In the genomic region with DNA sequence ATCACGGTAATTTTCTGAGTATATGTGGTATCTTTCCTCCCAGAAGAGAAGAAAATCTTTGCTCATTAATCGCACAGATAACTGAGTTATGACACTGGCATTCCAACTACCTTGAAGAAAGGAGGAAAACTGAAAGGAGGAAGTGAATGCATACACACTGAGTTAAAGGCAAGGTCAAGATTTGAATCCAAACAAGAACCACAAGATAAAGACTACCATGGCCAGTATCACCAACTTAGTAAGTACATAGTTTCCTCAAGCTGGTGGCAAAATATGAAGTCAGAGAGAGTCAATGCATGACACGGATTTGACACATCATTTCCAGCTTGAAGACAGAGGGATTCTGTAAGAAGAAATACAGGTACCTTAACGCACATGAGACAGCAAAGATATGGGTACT, we compare ENCODE assay signal across 25 cellular contexts.
"Had no signal": no experiment of that assay in that cellular context is flagged by ENCODE, and none has a peak within 500 bp of the region (broad histone marks: within the 10 kb centered on the region; RNA-seq: fewer than 3 reads in every experiment).

No MANE protein-coding gene starts in this region.

- H3K4me3 ChIP-seq: breast epithelium had no signal

- H3K9me3 Mint-ChIP-seq: activated naive CD4-positive, alpha-beta T cell treated with anti-CD3 and anti-CD28 coated beads, Interleukin-2, amount 10 ng/mL, durations not matched to agents 7 days and 5 days; T-helper 1 cell treated with Interleukin-12 subunit alpha and Interleukin-12 subunit beta and Interleukin-4 antibody, amounts not matched to agents 30 μg/mL and 1 μg/mL, for 36 hours had no signal

- H3K4me1 Mint-ChIP-seq: activated CD4-positive, alpha-beta memory T cell treated with anti-CD3 and anti-CD28 coated beads, Interleukin-2, amount 10 ng/mL, durations not matched to agents 7 days and 5 days; activated CD4-positive, alpha-beta T cell treated with anti-CD3 and anti-CD28 coated beads for 36 hours; activated naive CD4-positive, alpha-beta T cell treated with anti-CD3 and anti-CD28 coated beads, Interleukin-2, amount 10 ng/mL, durations not matched to agents 7 days and 5 days; activated naive CD8-positive, alpha-beta T cell treated with anti-CD3 and anti-CD28 coated beads for 36 hours had no signal

- H3K36me3 ChIP-seq: breast epithelium had no signal

- H3K27ac Mint-ChIP-seq: activated CD4-positive, alpha-beta memory T cell treated with anti-CD3 and anti-CD28 coated beads, Interleukin-2, amount 10 ng/mL, durations not matched to agents 7 days and 5 days; activated CD4-positive, alpha-beta T cell treated with anti-CD3 and anti-CD28 coated beads for 36 hours; activated naive CD4-positive, alpha-beta T cell treated with anti-CD3 and anti-CD28 coated beads, Interleukin-2, amount 10 ng/mL, durations not matched to agents 7 days and 5 days; activated naive CD8-positive, alpha-beta T cell treated with anti-CD3 and anti-CD28 coated beads for 36 hours; activated T-helper 2 cell treated with anti-CD3 and anti-CD28 coated beads, Interferon-gamma antibody, Interleukin-2, Interleukin-4, amounts not matched to agents 10 μg/mL and 5 μg/mL and 100 μg/mL, durations not matched to agents 14 hours and 24 hours and 36 hours; T-helper 1 cell treated with Interleukin-12 subunit alpha and Interleukin-12 subunit beta and Interleukin-4 antibody, amounts not matched to agents 30 μg/mL and 1 μg/mL, for 36 hours had no signal

- ATAC-seq: activated CD4-positive, alpha-beta T cell treated with anti-CD3 and anti-CD28 coated beads for 36 hours; Panc1 had no signal

- DNase-seq: activated CD4-positive, alpha-beta memory T cell treated with anti-CD3 and anti-CD28 coated beads, Interleukin-2, amount 10 ng/mL, durations not matched to agents 7 days and 5 days; activated CD4-positive, alpha-beta T cell treated with anti-CD3 and anti-CD28 coated beads for 36 hours; activated CD4-positive, alpha-beta T cell treated with anti-CD3 and anti-CD28 coated beads, Interleukin-2, amount 50 U/mL, for 1 hour; activated gamma-delta T cell treated with Interleukin-2 at 50 U/mL for 16 hours; activated naive CD4-positive, alpha-beta T cell treated with anti-CD3 and anti-CD28 coated beads, Interleukin-2, amount 10 ng/mL, durations not matched to agents 7 days and 5 days; activated naive CD8-positive, alpha-beta T cell treated with anti-CD3 and anti-CD28 coated beads for 36 hours; activated T-cell treated with anti-CD3 and anti-CD28 coated beads for 4 hours; activated T-cell treated with anti-CD3 and anti-CD28 coated beads, Interleukin-2, amount 50 U/mL, for 48 hours; aorta; central memory CD4-positive, alpha-beta T cell; KG1; NCI-H1092; NCI-H1417; NCI-H1930; NCI-H2171; NCI-H2227 treated with DMSO at 0.1 percent for 48 hours; NCI-H526; NCI-H774; SHP77; T-helper 9 cell had no signal

- H3K4me1 ChIP-seq: breast epithelium had no signal

- H3K27me3 ChIP-seq: breast epithelium had no signal

- H3K27me3 Mint-ChIP-seq: activated CD4-positive, alpha-beta memory T cell treated with anti-CD3 and anti-CD28 coated beads, Interleukin-2, amount 10 ng/mL, durations not matched to agents 7 days and 5 days; activated CD4-positive, alpha-beta T cell treated with anti-CD3 and anti-CD28 coated beads for 36 hours; activated naive CD4-positive, alpha-beta T cell treated with anti-CD3 and anti-CD28 coated beads, Interleukin-2, amount 10 ng/mL, durations not matched to agents 7 days and 5 days; activated naive CD8-positive, alpha-beta T cell treated with anti-CD3 and anti-CD28 coated beads for 36 hours had no signal

- H3K4me3 Mint-ChIP-seq: activated CD4-positive, alpha-beta memory T cell treated with anti-CD3 and anti-CD28 coated beads, Interleukin-2, amount 10 ng/mL, durations not matched to agents 7 days and 5 days; activated CD4-positive, alpha-beta T cell treated with anti-CD3 and anti-CD28 coated beads for 36 hours; activated naive CD4-positive, alpha-beta T cell treated with anti-CD3 and anti-CD28 coated beads, Interleukin-2, amount 10 ng/mL, durations not matched to agents 7 days and 5 days; activated naive CD8-positive, alpha-beta T cell treated with anti-CD3 and anti-CD28 coated beads for 36 hours; T-helper 1 cell treated with Interleukin-12 subunit alpha and Interleukin-12 subunit beta and Interleukin-4 antibody, amounts not matched to agents 30 μg/mL and 1 μg/mL, for 36 hours had no signal

- H3K36me3 Mint-ChIP-seq: activated naive CD4-positive, alpha-beta T cell treated with anti-CD3 and anti-CD28 coated beads, Interleukin-2, amount 10 ng/mL, durations not matched to agents 7 days and 5 days had no signal

- H3K27ac ChIP-seq: breast epithelium, VCaP had no signal
